ENCODE assay signal across 1 cellular context in the genomic region with DNA sequence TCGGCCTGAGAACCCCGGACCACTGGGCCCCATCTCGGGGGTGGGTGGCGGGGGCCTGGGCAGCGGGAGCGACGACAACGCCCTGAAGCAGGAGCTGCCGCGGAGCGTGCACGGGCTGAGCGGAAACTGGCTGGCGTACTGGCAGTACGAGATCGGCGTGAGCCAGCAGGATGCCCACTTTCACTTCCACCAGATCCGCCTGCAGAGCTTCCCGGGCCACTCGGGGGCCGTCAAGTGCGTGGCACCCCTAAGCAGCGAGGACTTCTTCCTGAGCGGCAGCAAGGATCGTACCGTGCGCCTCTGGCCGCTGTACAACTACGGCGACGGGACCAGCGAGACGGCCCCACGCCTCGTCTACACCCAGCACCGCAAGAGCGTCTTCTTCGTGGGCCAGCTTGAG.
TF ChIP-seq lines count a peak whose summit lies in the region.

No MANE protein-coding gene starts in this region.

TF ChIP-seq in HepG2, 621 proteins besides CTCF, POLR2A, EP300 and RAD21:
- no peak for TF ChIP-seq ZNF3 (CRISPR knock-in tag; IDR thresholded peaks at IDR 0.05)
- no peak for TF ChIP-seq TAF15 (IDR thresholded peaks at IDR 0.05; ENCODE audit: low read depth, low read length, poor library complexity, severe bottlenecking)
- TF ChIP-seq NFKBIZ (CRISPR knock-in tag; IDR thresholded peaks at IDR 0.05), result no peak
- TF ChIP-seq AGO2 (optimal IDR thresholded peaks at IDR 0.05; ENCODE audit: low read depth, low read length), result peak; percentile 93
- no peak for TF ChIP-seq ZNF30 (CRISPR knock-in tag; IDR thresholded peaks at IDR 0.05)
- TF ChIP-seq TEAD3 (CRISPR knock-in tag; optimal IDR thresholded peaks at IDR 0.05; ENCODE audit: borderline replicate concordance), result no peak
- TF ChIP-seq POLR2G (IDR thresholded peaks at IDR 0.05; ENCODE audit: low read depth, low read length), result no peak
- TF ChIP-seq RFXAP (CRISPR knock-in tag; IDR thresholded peaks at IDR 0.05; ENCODE audit: borderline replicate concordance), result no peak
- TF ChIP-seq ZFP82 (CRISPR knock-in tag; IDR thresholded peaks at IDR 0.05; ENCODE audit: borderline replicate concordance), result no peak
- no peak for TF ChIP-seq ZNF563 (CRISPR knock-in tag; IDR thresholded peaks at IDR 0.05)
- no peak for TF ChIP-seq MXD4 (CRISPR knock-in tag; IDR thresholded peaks at IDR 0.05)
- TF ChIP-seq ZBTB38 (CRISPR knock-in tag; IDR thresholded peaks at IDR 0.05), result peak; percentile 79
- TF ChIP-seq ZBTB20 (CRISPR knock-in tag; IDR thresholded peaks at IDR 0.05; ENCODE audit: borderline replicate concordance, low read depth), result no peak
- no peak for TF ChIP-seq NFIC (IDR thresholded peaks at IDR 0.05; ENCODE audit: low read length)
- peak; percentile 66 for TF ChIP-seq RBFOX2 (IDR thresholded peaks at IDR 0.05; ENCODE audit: low read depth, low read length)
